24 cellular contexts compared by ENCODE assay signal in the genomic region with DNA sequence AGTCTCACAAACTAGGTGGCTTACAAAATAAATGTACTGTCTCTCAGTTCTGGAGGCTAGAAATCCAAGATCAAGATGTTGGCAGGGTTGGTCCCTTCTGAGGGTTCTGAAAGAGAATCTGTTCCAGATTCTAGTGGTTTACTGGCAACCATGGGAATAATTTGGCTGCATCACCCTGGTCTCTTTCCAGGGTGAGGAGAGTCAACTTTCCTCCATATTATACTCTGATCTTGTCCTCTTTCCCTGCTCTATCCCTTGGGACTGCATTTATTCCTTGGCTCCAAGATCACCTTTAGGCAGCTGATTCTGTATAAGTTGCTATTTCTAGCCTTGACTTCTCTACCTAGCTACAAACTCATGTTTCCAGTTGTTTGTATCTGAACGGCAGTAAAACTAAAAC. TPM values are rescaled to one million over a fixed set of nuclear protein-coding genes. Genes with fewer than 3 reads are reported as not detected.
A peak's percentile ranks its signal among the peaks of the same experiment; 100 is the strongest.
DNase-seq lines count a peak whose midpoint lies in the region; ATAC-seq, FAIRE-seq and TF ChIP-seq lines count a peak whose summit lies in the region.
"Had no signal": no experiment of that assay in that cellular context is flagged by ENCODE, and none has a peak within 500 bp of the region (broad histone marks: within the 10 kb centered on the region; RNA-seq: fewer than 3 reads in every experiment).

No MANE protein-coding gene starts in this region.

- H3K4me3 ChIP-seq in esophagus muscularis mucosa (peak overlapping the region in 2 of 4 donors; percentile 14 to 24), right cardiac atrium (ENCODE audit: low read length) (no peak overlapping the region), sigmoid colon (peak overlapping the region in 1 of 4 donors; percentile 3)
- H3K4me3 ChIP-seq: adrenal gland; BLaER1 treated with 17β-estradiol and CSF1 and Interleukin-3, amounts not matched to agents 10 nM and 100 nM; GM23338; upper lobe of right lung had no signal

- peak; percentile 61 to 66 for ATAC-seq in right cardiac atrium
- ATAC-seq: GM23338; stimulated activated naive B cell treated with anti-CD40 and anti-IgM and Interleukin-4, amounts not matched to agents 10 μg/mL and 1 μg/mL and 100 μg/mL, for 72 hours; upper lobe of right lung had no signal

- FAIRE-seq in HTR-8/SVneo (lab: Jason Lieb, UNC): no peak
- FAIRE-seq: A204.1, keratinocyte had no signal

- in situ Hi-C loops in ACHN (cut with HindIII; ENCODE audit: low pct_ligation_motif_present, low pct_unique_long_range_greater_than_20kb, low sequenced_read_pairs): no loop called here

- H3K27ac ChIP-seq in esophagus muscularis mucosa (replicated peaks in 1 of 4): peak overlapping the region; percentile 80 to 89 (median 84)
- no peak overlapping the region for H3K27ac ChIP-seq in right cardiac atrium (ENCODE audit: low read length)
- peak overlapping the region; percentile 58 to 84 (median 70) for H3K27ac ChIP-seq in sigmoid colon
- H3K27ac ChIP-seq: BLaER1 treated with 17β-estradiol and CSF1 and Interleukin-3, amounts not matched to agents 10 nM and 100 nM; upper lobe of right lung had no signal

- no peak for TF ChIP-seq EP300 in esophagus muscularis mucosa (IDR thresholded peaks at IDR 0.05)
- peak in 1 of 4 donors; percentile 54 for TF ChIP-seq EP300 in sigmoid colon (IDR thresholded peaks at IDR 0.05)

- TF ChIP-seq CTCF in esophagus muscularis mucosa (IDR thresholded peaks at IDR 0.05) (no peak), sigmoid colon (IDR thresholded peaks at IDR 0.05) (no peak)

- H3K9me3 ChIP-seq in esophagus muscularis mucosa (no peaks in the 10 kb centered on the region), right cardiac atrium (ENCODE audit: control insufficient read depth, low read length) (no peaks in the 10 kb centered on the region), sigmoid colon (no peaks in the 10 kb centered on the region)
- H3K9me3 ChIP-seq: adrenal gland; BLaER1 treated with 17β-estradiol and CSF1 and Interleukin-3, amounts not matched to agents 10 nM and 100 nM; upper lobe of right lung had no signal

- H3K27me3 ChIP-seq in esophagus muscularis mucosa (no peaks in the 10 kb centered on the region), right cardiac atrium (ENCODE audit: control insufficient read depth, insufficient read depth) (no peaks in the 10 kb centered on the region), sigmoid colon (no peaks in the 10 kb centered on the region)
- H3K27me3 ChIP-seq: adrenal gland; BLaER1 treated with 17β-estradiol and CSF1 and Interleukin-3, amounts not matched to agents 10 nM and 100 nM; upper lobe of right lung had no signal

- no peaks in the 10 kb centered on the region for H3K36me3 ChIP-seq in esophagus muscularis mucosa
- H3K36me3 ChIP-seq in sigmoid colon: no peaks in the 10 kb centered on the region
- H3K36me3 ChIP-seq: adrenal gland; BLaER1 treated with 17β-estradiol and CSF1 and Interleukin-3, amounts not matched to agents 10 nM and 100 nM; upper lobe of right lung had no signal

- DNase-seq in AG08395 (ENCODE audit: low spot score): peak; percentile 22
- no peak for DNase-seq in esophagus muscularis mucosa (ENCODE audit: extremely low spot score)
- DNase-seq in right cardiac atrium: no peak
- no peak for DNase-seq in sigmoid colon
- no peak for DNase-seq in posterior vena cava (ENCODE audit: low spot score)
- no peak for DNase-seq in HTR-8/SVneo (ENCODE audit: insufficient read length, low spot score)
- DNase-seq in activated effector memory CD4-positive, alpha-beta T cell treated with anti-CD3 and anti-CD28 coated beads, Interleukin-2, amount 50 U/mL, for 16 hours: no peak
- no peak for DNase-seq in ACHN
- DNase-seq: activated gamma-delta T cell; adrenal gland; central memory CD4-positive, alpha-beta T cell; Kasumi-1; mesendoderm; NCI-H1105; NCI-H2081 treated with DMSO at 0.1 percent for 48 hours; NCI-H510A treated with DMSO at 0.1 percent for 48 hours; SIG-M5; stimulated activated naive B cell treated with anti-CD40 and anti-IgM and Interleukin-4, amounts not matched to agents 10 μg/mL and 1 μg/mL and 100 μg/mL, for 72 hours; T-helper 1 cell; upper lobe of right lung had no signal

- no peak for TF ChIP-seq POLR2A in esophagus muscularis mucosa (IDR thresholded peaks at IDR 0.05; ENCODE audit: low read depth)
- TF ChIP-seq POLR2A in sigmoid colon (IDR thresholded peaks at IDR 0.05): no peak

- 33% methylated on average over 1 of the region's 1 CpG for WGBS in esophagus muscularis mucosa
- 43% methylated on average over 1 of the region's 1 CpG for WGBS in right cardiac atrium
- 49 to 88% methylated on average over 1 of the region's 1 CpG for WGBS in sigmoid colon, 2 donors

- intact Hi-C loops in esophagus muscularis mucosa (cut with DNase I) (no loop called here), right cardiac atrium (cut with DNase I) (no loop called here), sigmoid colon (cut with DNase I) (no loop called here), posterior vena cava (cut with DNase I) (no loop called here)

- H3K4me1 ChIP-seq in esophagus muscularis mucosa (peaks cover 7 to 77% (median 68%) of the 10 kb centered on the region in 4 donors), right cardiac atrium (ENCODE audit: control insufficient read depth, insufficient read depth, low read length) (peaks cover 4% of the 10 kb centered on the region), sigmoid colon (peaks cover 0 to 41% (median 33%) of the 10 kb centered on the region in 4 donors)

RNA-seq across cellular contexts. Expression of gene SLC40A1, which starts 35.2 kb away (rescaled TPM):
- total RNA-seq in esophagus muscularis mucosa (10 to 100 TPM; 35.3 to 80.9 (median 40.8) TPM), right cardiac atrium (10 to 100 TPM; 50.5 to 86.9 (median 73.9) TPM), sigmoid colon (10 to 100 TPM; 34.9 to 52.1 (median 46.9) TPM), posterior vena cava (10 to 100 TPM; 43.8 to 72.0 TPM)
- polyA plus RNA-seq in right cardiac atrium (32.2 TPM), sigmoid colon (100 to 1,000 TPM in 2 of 3 donors, 10 to 100 TPM in 1; 87.3 to 280 (median 216) TPM)
- total RNA-seq: GM23338 had no signal
